26 cellular contexts compared by ENCODE assay signal in genomic region chr7:142927949-142928348, GRCh38. TPM values are rescaled to one million over a fixed set of nuclear protein-coding genes. Genes with fewer than 3 reads are reported as not detected.
DNase-seq lines count a peak whose midpoint lies in the region; ATAC-seq and TF ChIP-seq lines count a peak whose summit lies in the region.
"Had no signal": no experiment of that assay in that cellular context is flagged by ENCODE, and none has a peak within 500 bp of the region (broad histone marks: within the 10 kb centered on the region; RNA-seq: fewer than 3 reads in every experiment).

No MANE protein-coding gene starts in this region.

- peaks cover 13 to 48% (median 30%) of the 10 kb centered on the region in 11 experiments for H3K9me3 ChIP-seq in BLaER1 treated with 17β-estradiol and CSF1 and Interleukin-3, amounts not matched to agents 10 nM and 100 nM (replicated peaks in 1 of 11)
- H3K9me3 ChIP-seq in OCI-LY3 (ENCODE audit: insufficient read depth, low read length) (no peaks in the 10 kb centered on the region), left lung (no peaks in the 10 kb centered on the region), spleen (no peaks in the 10 kb centered on the region)
- H3K9me3 ChIP-seq: A549, BE2C, SJCRH30 had no signal

- H3K9ac ChIP-seq in BLaER1 treated with 17β-estradiol and CSF1 and Interleukin-3, amounts not matched to agents 10 nM and 100 nM, result peak overlapping the region in 10 of 11 experiments; percentile 27 to 66 (median 63); a peak in 16 of 22 replicates
- H3K9ac ChIP-seq in OCI-LY3 (ENCODE audit: low read length), result no peak overlapping the region
- H3K9ac ChIP-seq: GM23248, KMS-11 had no signal

- intact Hi-C loops in left lung (cut with DNase I), result no loop called here
- intact Hi-C loops in spleen (cut with DNase I; ENCODE audit: low total_unique reads), result no loop called here

- H3K27me3 ChIP-seq in BLaER1 treated with 17β-estradiol and CSF1 and Interleukin-3, amounts not matched to agents 10 nM and 100 nM, result no peaks in the 10 kb centered on the region
- peaks cover 5% of the 10 kb centered on the region; the same call in 1 of the 2 replicates for H3K27me3 ChIP-seq in OCI-LY3 (ENCODE audit: low read depth, low read length)
- no peaks in the 10 kb centered on the region for H3K27me3 ChIP-seq in left lung
- peaks cover 0 to 3% (median 0%) of the 10 kb centered on the region in 7 donors for H3K27me3 ChIP-seq in spleen (replicated peaks in 1 of 7)
- H3K27me3 ChIP-seq: BE2C had no signal

- H3K4me2 ChIP-seq in BLaER1 treated with 17β-estradiol and CSF1 and Interleukin-3, amounts not matched to agents 10 nM and 100 nM, result peak overlapping the region; percentile 44 to 83 (median 63); a peak in 21 of 22 replicates
- H3K4me2 ChIP-seq in OCI-LY3 (ENCODE audit: low read length), result peak overlapping the region; percentile 11
- H3K4me2 ChIP-seq: A549, KMS-11 had no signal

- no peaks in the 10 kb centered on the region for H3K79me2 ChIP-seq in OCI-LY3 (ENCODE audit: low read length)

- no peak overlapping the region for H2AFZ ChIP-seq in OCI-LY3 (ENCODE audit: low read depth, low read length)
- H2AFZ ChIP-seq: GM23248 had no signal

- peaks cover 0 to 6% (median 0%) of the 10 kb centered on the region in 11 experiments; a peak in 1 of 22 replicates for H3K36me3 ChIP-seq in BLaER1 treated with 17β-estradiol and CSF1 and Interleukin-3, amounts not matched to agents 10 nM and 100 nM
- H3K36me3 ChIP-seq in OCI-LY3 (replicated peaks; ENCODE audit: low read depth, low read length), result no peaks in the 10 kb centered on the region
- no peaks in the 10 kb centered on the region for H3K36me3 ChIP-seq in left lung
- no peaks in the 10 kb centered on the region for H3K36me3 ChIP-seq in spleen
- H3K36me3 ChIP-seq: BE2C, SJCRH30 had no signal

- 71 to 90% (median 78%) methylated on average over 8 of the region's 8 CpGs for WGBS in spleen, 5 donors

- no peak for TF ChIP-seq POLR2A in spleen (IDR thresholded peaks at IDR 0.05)
- no peak for TF ChIP-seq POLR2A in erythroblast (IDR thresholded peaks at IDR 0.05; ENCODE audit: low read length)

- TF ChIP-seq CTCF in OCI-LY3 (IDR thresholded peaks at IDR 0.05; ENCODE audit: low read depth, low read length) (no peak), left lung (IDR thresholded peaks at IDR 0.05) (no peak), spleen (IDR thresholded peaks at IDR 0.05 in 8 of 11, conservative IDR thresholded peaks at IDR 0.05 in 3 of 11) (no peak)

- peak overlapping the region in 9 of 10 experiments; percentile 13 to 51 (median 27); a peak in 13 of 20 replicates for H3K4me3 ChIP-seq in BLaER1 treated with 17β-estradiol and CSF1 and Interleukin-3, amounts not matched to agents 10 nM and 100 nM
- H3K4me3 ChIP-seq in OCI-LY3 (ENCODE audit: low read length) (no peak overlapping the region), left lung (no peak overlapping the region), spleen (peak overlapping the region in 1 of 8 donors; percentile 38)
- H3K4me3 ChIP-seq: A549, GM23248, SJCRH30 had no signal

- peaks cover 35 to 56% (median 50%) of the 10 kb centered on the region in 10 experiments for H3K4me1 ChIP-seq in BLaER1 treated with 17β-estradiol and CSF1 and Interleukin-3, amounts not matched to agents 10 nM and 100 nM
- H3K4me1 ChIP-seq in OCI-LY3 (ENCODE audit: low read length) (peaks cover 12% of the 10 kb centered on the region), left lung (peaks cover 0 to 9% of the 10 kb centered on the region in 2 donors), spleen (peaks cover 0 to 20% (median 4%) of the 10 kb centered on the region in 6 donors)
- H3K4me1 ChIP-seq: A549, BE2C, SJCRH30 had no signal

- no peak for DNase-seq in left lung
- DNase-seq in spleen, result no peak
- DNase-seq in COLO829 (ENCODE audit: low spot score), result no peak
- no peak for DNase-seq in erythroblast (lab: John Stamatoyannopoulos, UW)
- no peak for DNase-seq in NCI-H1417 (lab: John Stamatoyannopoulos, UW)
- DNase-seq: BE2C; Calu3; CD8-positive, alpha-beta T cell; DMS153; GM23248; H9; HFFc6; IMR-90; NCI-H1092 treated with DMSO at 0.1 percent for 48 hours; NCI-H146; NCI-H2029; NCI-H345; NCI-H524; NCI-H774; OCI-M1; SJCRH30 had no signal

- no peaks in the 10 kb centered on the region for H4K20me1 ChIP-seq in BLaER1 treated with 17β-estradiol and CSF1 and Interleukin-3, amounts not matched to agents 10 nM and 100 nM
- no peaks in the 10 kb centered on the region for H4K20me1 ChIP-seq in OCI-LY3 (ENCODE audit: insufficient read depth, low read length)

- ATAC-seq in left lung (no peak), HG03432 (IDR thresholded peaks at IDR 0.05; ENCODE audit: unreplicated experiment) (no peak)
- ATAC-seq: A549; CD8-positive, alpha-beta T cell had no signal

- H3K27ac ChIP-seq in BLaER1 treated with 17β-estradiol and CSF1 and Interleukin-3, amounts not matched to agents 10 nM and 100 nM, result peak overlapping the region; percentile 53 to 88 (median 85)
- no peak overlapping the region for H3K27ac ChIP-seq in OCI-LY3 (ENCODE audit: low read length)
- H3K27ac ChIP-seq in left lung, result peak overlapping the region; percentile 14 to 96
- peak overlapping the region in 7 of 8 donors; percentile 53 to 92 (median 79) for H3K27ac ChIP-seq in spleen
- H3K27ac ChIP-seq: A549, GM23248, KMS-11, SJCRH30 had no signal

RNA-seq across cellular contexts. Expression of gene TRPV5, which starts 5.6 kb away (rescaled TPM):
- total RNA-seq in left lung (not detected), spleen (under 1 TPM in 1 of 7 donors, not detected in 6; 0.20 TPM)
- polyA plus RNA-seq in spleen, result under 1 TPM in 2 of 3 donors, not detected in 1; 0.02 to 0.03 TPM
- total RNA-seq: Calu3; CD8-positive, alpha-beta T cell; GM23248; H9; HFFc6; IMR-90; SJCRH30 had no signal
- polyA plus RNA-seq: A549, GM23248, IMR-90 had no signal

RNA-seq across cellular contexts. Expression of gene LLCFC1, which starts 11.3 kb away (rescaled TPM):
- total RNA-seq in left lung, result under 1 TPM in 1 of 2 donors, not detected in 1; 0.37 TPM
- total RNA-seq in spleen, result not detected
- under 1 TPM in 1 of 3 donors, not detected in 2; 0.18 TPM for polyA plus RNA-seq in spleen
- total RNA-seq: Calu3; CD8-positive, alpha-beta T cell; GM23248; H9; HFFc6; IMR-90; SJCRH30 had no signal
- polyA plus RNA-seq: A549, GM23248, IMR-90 had no signal

RNA-seq across cellular contexts. Expression of gene KEL, which starts 34.2 kb away (rescaled TPM):
- total RNA-seq in left lung, result under 1 TPM; 0.58 to 0.96 TPM
- 10 to 100 TPM in 3 of 7 donors, 1 to 10 TPM in 4; 4.1 to 27.4 (median 10.0) TPM for total RNA-seq in spleen
- polyA plus RNA-seq in spleen, result 1 to 10 TPM; 3.3 to 5.0 (median 4.7) TPM
- total RNA-seq: Calu3, GM23248, HFFc6, IMR-90 had no signal
- polyA plus RNA-seq: GM23248 had no signal

RNA-seq across cellular contexts. Expression of gene TRPV6, which starts 42.4 kb away (rescaled TPM):
- total RNA-seq in left lung, result 1 to 10 TPM; 1.1 to 5.0 TPM
- under 1 TPM in 4 of 7 donors, not detected in 3; 0.06 to 0.32 (median 0.25) TPM for total RNA-seq in spleen
- under 1 TPM; 0.05 to 0.26 (median 0.16) TPM for polyA plus RNA-seq in spleen
- total RNA-seq: CD8-positive, alpha-beta T cell; GM23248; HFFc6; IMR-90; SJCRH30 had no signal
- polyA plus RNA-seq: A549, GM23248 had no signal

Comparison
In these comparisons a context has a peak if more than half of its experiments do, and no peak if none do; other contexts are left out.
1. H3K4me3 ChIP-seq: peak in BLaER1 treated with 17β-estradiol and CSF1 and Interleukin-3, amounts not matched to agents 10 nM and 100 nM (9 of 10); none in OCI-LY3 (single experiment) and left lung (0 of 2).